21 cellular contexts compared by ENCODE assay signal in genomic region chr18:61953641-61954040, GRCh38.
"Had no signal": no experiment of that assay in that cellular context is flagged by ENCODE, and none has a peak within 500 bp of the region (broad histone marks: within the 10 kb centered on the region; RNA-seq: fewer than 3 reads in every experiment).

No MANE protein-coding gene starts in this region.

- H3K27ac Mint-ChIP-seq: activated T-helper 1 cell treated with anti-CD3 and anti-CD28 coated beads, Interleukin-12 subunit alpha, Interleukin-12 subunit beta, Interleukin-2, Interleukin-4 antibody, amounts not matched to agents 30 ng/mL and 10 ng/mL and 1 ng/mL, durations not matched to agents 14 hours and 24 hours and 36 hours; endodermal cell; naive thymus-derived CD4-positive, alpha-beta T cell; stimulated activated memory B cell treated with anti-CD40 and anti-IgM and Interleukin-4, amounts not matched to agents 10 μg/mL and 1 μg/mL and 100 μg/mL, for 72 hours had no signal

- H3K9me3 Mint-ChIP-seq: activated naive CD4-positive, alpha-beta T cell treated with anti-CD3 and anti-CD28 coated beads, Interleukin-2, amount 50 U/mL, for 72 hours; endodermal cell had no signal

- H3K36me3 ChIP-seq: colonic mucosa, heart right ventricle, upper lobe of right lung had no signal

- H3K27ac ChIP-seq: colonic mucosa, heart right ventricle, parathyroid adenoma, testis, upper lobe of right lung, VCaP had no signal

- H3K9ac ChIP-seq: parathyroid adenoma had no signal

- DNase-seq: activated CD4-positive, alpha-beta T cell treated with anti-CD3 and anti-CD28 coated beads for 1 hour; activated CD4-positive, alpha-beta T cell treated with anti-CD3 and anti-CD28 coated beads, Interleukin-2, amount 50 U/mL, for 48 hours; activated gamma-delta T cell treated with Interleukin-2 at 50 U/mL for 16 hours; activated T-cell treated with anti-CD3 and anti-CD28 coated beads for 4 hours; amniotic stem cell; colonic mucosa; endodermal cell; heart right ventricle; immature natural killer cell; mesendoderm; naive thymus-derived CD4-positive, alpha-beta T cell; stimulated activated CD4-positive, alpha-beta T cell treated with anti-CD3 and anti-CD28 coated beads, Interleukin-4, amount 100 ng/mL, for 24 hours; T-helper 2 cell; testis; upper lobe of right lung had no signal

- H3K27me3 ChIP-seq: colonic mucosa, heart right ventricle, testis, upper lobe of right lung had no signal

- H3K36me3 Mint-ChIP-seq: activated naive CD4-positive, alpha-beta T cell treated with anti-CD3 and anti-CD28 coated beads, Interleukin-2, amount 50 U/mL, for 72 hours; immature natural killer cell; naive thymus-derived CD4-positive, alpha-beta T cell; stimulated activated memory B cell treated with anti-CD40 and anti-IgM and Interleukin-4, amounts not matched to agents 10 μg/mL and 1 μg/mL and 100 μg/mL, for 72 hours had no signal

- H3K9me3 ChIP-seq: colonic mucosa, heart right ventricle, testis, upper lobe of right lung had no signal

- H3K4me3 ChIP-seq: colonic mucosa, heart right ventricle, testis, upper lobe of right lung had no signal

- H3K4me1 ChIP-seq: colonic mucosa, parathyroid adenoma, testis, upper lobe of right lung had no signal

- H3K79me2 ChIP-seq: parathyroid adenoma had no signal

- ATAC-seq: activated naive CD4-positive, alpha-beta T cell treated with anti-CD3 and anti-CD28 coated beads, Interleukin-2, amount 50 U/mL, for 72 hours; heart right ventricle; naive thymus-derived CD4-positive, alpha-beta T cell; sciatic nerve; stimulated activated memory B cell treated with anti-CD40 and anti-IgM and Interleukin-4, amounts not matched to agents 10 μg/mL and 1 μg/mL and 100 μg/mL, for 72 hours; upper lobe of right lung had no signal

- H2AFZ ChIP-seq: parathyroid adenoma had no signal

- H3K4me3 Mint-ChIP-seq: activated T-helper 1 cell treated with anti-CD3 and anti-CD28 coated beads, Interleukin-12 subunit alpha, Interleukin-12 subunit beta, Interleukin-2, Interleukin-4 antibody, amounts not matched to agents 30 ng/mL and 10 ng/mL and 1 ng/mL, durations not matched to agents 14 hours and 24 hours and 36 hours; endodermal cell; immature natural killer cell; naive thymus-derived CD4-positive, alpha-beta T cell; stimulated activated memory B cell treated with anti-CD40 and anti-IgM and Interleukin-4, amounts not matched to agents 10 μg/mL and 1 μg/mL and 100 μg/mL, for 72 hours had no signal
